In the genomic region with DNA sequence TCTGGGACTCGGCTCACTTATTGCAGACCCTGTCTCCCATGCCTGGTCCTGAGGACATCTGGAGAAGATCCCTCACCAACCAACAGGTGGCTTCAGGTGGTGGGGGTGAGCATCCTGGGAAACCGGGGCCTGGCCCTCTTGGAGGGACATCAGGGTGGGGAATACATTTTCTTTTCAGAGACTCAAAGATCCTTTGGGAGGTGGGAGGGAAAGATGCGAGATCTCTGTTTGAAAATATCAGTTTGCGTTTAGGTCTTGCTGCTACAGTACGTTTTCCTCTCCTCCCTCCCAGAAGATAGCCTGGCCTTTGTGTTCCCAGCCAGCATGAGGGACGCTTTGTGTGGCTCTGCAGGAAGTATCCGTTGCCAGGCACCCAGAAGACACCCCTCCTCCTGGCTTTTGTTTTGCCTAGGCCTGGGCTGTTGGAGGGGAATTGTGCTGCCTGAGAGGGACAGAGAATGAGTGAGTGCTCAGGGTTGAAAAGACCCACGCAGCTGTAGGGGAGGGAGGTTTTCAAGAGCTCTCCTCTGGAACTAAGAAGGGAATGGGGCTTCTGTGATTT, we compare ENCODE assay signal across 8 cellular contexts.
DNase-seq lines count a peak whose midpoint lies in the region.
"Had no signal": no experiment of that assay in that cellular context is flagged by ENCODE, and none has a peak within 500 bp of the region (broad histone marks: within the 10 kb centered on the region; RNA-seq: fewer than 3 reads in every experiment).

No MANE protein-coding gene starts in this region.

- 0 out of 2 replicates have a peak, but pooled peaks cover 13% of the 10 kb centered on the region for H3K9me3 ChIP-seq in NT2/D1 (ENCODE audit: insufficient read depth, low read length)
- no peaks in the 10 kb centered on the region for H3K9me3 ChIP-seq in iPS-15b (ENCODE audit: control insufficient read depth, insufficient read depth, low read length)

- no peaks in the 10 kb centered on the region for H3K36me3 ChIP-seq in NT2/D1 (ENCODE audit: insufficient read depth, insufficient read length, low read length)
- peaks cover 2% of the 10 kb centered on the region for H3K36me3 ChIP-seq in iPS-15b (ENCODE audit: control insufficient read depth, insufficient read depth, low read length)

- H3K4me1 ChIP-seq in NT2/D1 (ENCODE audit: insufficient read depth, insufficient read length) (no peaks in the 10 kb centered on the region), iPS-15b (ENCODE audit: control insufficient read depth, insufficient read depth, low read length) (peaks cover 7% of the 10 kb centered on the region)

- H3K27me3 ChIP-seq in NT2/D1 (ENCODE audit: insufficient read depth, insufficient read length) (no peaks in the 10 kb centered on the region), iPS-15b (ENCODE audit: control insufficient read depth, insufficient read depth, low read length) (no peaks in the 10 kb centered on the region)

- peak; percentile 87 for DNase-seq in NCI-H1436 (lab: John Stamatoyannopoulos, UW)
- peak; percentile 84 for DNase-seq in NT2/D1 (ENCODE audit: low read depth, low spot score)
- DNase-seq in superior temporal gyrus (ENCODE audit: extremely low spot score): peak; percentile 93
- no peak for DNase-seq in RKO (ENCODE audit: low spot score)
- DNase-seq in SIG-M5 treated with dmso at 0.1 percent for 504 hours (lab: John Stamatoyannopoulos, UW; ENCODE audit: unreplicated experiment): no peak
- no peak for DNase-seq in activated CD4-positive, alpha-beta T cell treated with anti-CD3 and anti-CD28 coated beads for 1 hour
- DNase-seq: EL had no signal

- peak overlapping the region; percentile 66 for H3K9ac ChIP-seq in NT2/D1 (ENCODE audit: insufficient read length, low read depth)
- H3K9ac ChIP-seq in iPS-15b (ENCODE audit: low read depth, low read length): peak overlapping the region; percentile 67

- H3K4me3 ChIP-seq in NT2/D1 (ENCODE audit: insufficient read length, low read depth) (no peak overlapping the region), iPS-15b (ENCODE audit: low read depth, low read length) (peak overlapping the region; percentile 45)

Comparison
In these comparisons a context has a peak if more than half of its experiments do, and no peak if none do; other contexts are left out.
1. DNase-seq: peak in NCI-H1436 (single experiment), NT2/D1 (single experiment) and superior temporal gyrus (single experiment); none in RKO (single experiment), SIG-M5 treated with dmso at 0.1 percent for 504 hours (single experiment) and activated CD4-positive, alpha-beta T cell treated with anti-CD3 and anti-CD28 coated beads for 1 hour (single experiment).